In genomic region chr2:238158807-238159539, GRCh38 we compare ENCODE assay signal across 8 cellular contexts. TPM values are rescaled to one million over a fixed set of nuclear protein-coding genes. Genes with fewer than 3 reads are reported as not detected.
DNase-seq lines count a peak whose midpoint lies in the region; ATAC-seq and TF ChIP-seq lines count a peak whose summit lies in the region.

Gene ERFE (plus strand): TSS chr2:238158970. CDS start chr2:238159008, 38 bp downstream.

- H3K27ac ChIP-seq in ovary: no peak within 1 kb of the TSS

- peak within 1 kb of the TSS; percentile 50 for H3K4me3 ChIP-seq in fibroblast of the aortic adventitia (ENCODE audit: low read depth, low read length)
- peak within 1 kb of the TSS; percentile 2 for H3K4me3 ChIP-seq in ovary

- TF ChIP-seq CTCF in fibroblast of the aortic adventitia (IDR thresholded peaks at IDR 0.05; ENCODE audit: insufficient read depth, low read length) (peak; percentile 49), ovary (IDR thresholded peaks at IDR 0.05) (no peak)

- ATAC-seq in GM18505 (IDR thresholded peaks at IDR 0.05; ENCODE audit: unreplicated experiment) (peak; percentile 57), GM18858 (IDR thresholded peaks at IDR 0.05; ENCODE audit: unreplicated experiment) (no peak), GM19463 (IDR thresholded peaks at IDR 0.05; ENCODE audit: unreplicated experiment) (no peak)

- no peaks in the 10 kb centered on the region for H3K9me3 ChIP-seq in ovary

- no peak for TF ChIP-seq EP300 in ovary (IDR thresholded peaks at IDR 0.05)

- WGBS in ovary, 3 donors: 1 to 5% (median 3%) methylated on average over 26 to 87 of the region's 94 CpGs

- no peaks in the 10 kb centered on the region for H3K27me3 ChIP-seq in ovary

- no peaks in the 10 kb centered on the region for H3K36me3 ChIP-seq in ovary

- TF ChIP-seq POLR2A in GM18505 (IDR thresholded peaks at IDR 0.05; ENCODE audit: borderline replicate concordance, extremely low read depth, insufficient read depth, insufficient read length) (no peak), ovary (IDR thresholded peaks at IDR 0.05) (no peak)

- DNase-seq in AG08395 (ENCODE audit: low spot score): peak; percentile 75
- DNase-seq in NCI-H2171 treated with DMSO at 0.1 percent for 48 hours (lab: John Stamatoyannopoulos, UW): peak; percentile 3
- DNase-seq in activated T-cell treated with anti-CD3 and anti-CD28 coated beads for 1 hour (ENCODE audit: low read depth): peak; percentile 39
- no peak for DNase-seq in fibroblast of the aortic adventitia (ENCODE audit: low read depth)
- DNase-seq in ovary: peak in 3 of 5 donors; percentile 11 to 62 (median 47)

- intact Hi-C loops in ovary (cut with DNase I): no loop called here

- H3K4me1 ChIP-seq in ovary (ENCODE audit: insufficient read depth): no peaks in the 10 kb centered on the region

RNA-seq across cellular contexts. Expression of gene ERFE, which starts in this region (rescaled TPM):
- total RNA-seq in fibroblast of the aortic adventitia (ENCODE audit: low replicate concordance) (2.8 and 3.4 TPM in 2 replicates), ovary (under 1 TPM in 4 of 7 donors, not detected in 3; 0.20 to 0.69 (median 0.34) TPM)
- polyA plus RNA-seq in ovary: under 1 TPM in 1 of 2 donors, not detected in 1; 0.19 TPM

Comparison
In these comparisons a context has a peak if more than half of its experiments do, and no peak if none do; other contexts are left out.
1. Peak in DNase-seq and H3K4me3 ChIP-seq in ovary; RNA of the gene not detected or under 1 TPM.